In genomic region chr22:22342697-22343602, GRCh38 we compare ENCODE assay signal across 8 cellular contexts.
A peak's percentile ranks its signal among the peaks of the same experiment; 100 is the strongest.
DNase-seq lines count a peak whose midpoint lies in the region; ATAC-seq and TF ChIP-seq lines count a peak whose summit lies in the region.

No MANE protein-coding gene starts in this region.

- no peaks in the 10 kb centered on the region for H4K20me1 ChIP-seq in GM23248 (ENCODE audit: insufficient read depth)

- no peak overlapping the region for H3K27ac Mint-ChIP-seq in activated T-cell treated with anti-CD3 and anti-CD28 coated beads, Interleukin-2, amount 50 U/mL, for 24 hours

- H3K4me3 ChIP-seq in GM23248 (no peak overlapping the region), fibroblast of the aortic adventitia (ENCODE audit: low read depth, low read length) (no peak overlapping the region)

- H3K27me3 Mint-ChIP-seq in activated T-cell treated with anti-CD3 and anti-CD28 coated beads, Interleukin-2, amount 50 U/mL, for 24 hours, result no peaks in the 10 kb centered on the region

- in situ Hi-C loops in GM23248 (cut with MboI), result no loop called here

- intact Hi-C loops in sciatic nerve (cut with DNase I), result no loop called here

- H3K9me2 ChIP-seq in GM23248 (ENCODE audit: insufficient read depth), result no peaks in the 10 kb centered on the region

- DNase-seq in AG08396 (ENCODE audit: low spot score), result peak; percentile 29
- peak; percentile 26 for DNase-seq in GM23248
- peak; percentile 77 for DNase-seq in NCI-H82 (lab: John Stamatoyannopoulos, UW)
- DNase-seq in activated T-cell treated with anti-CD3 and anti-CD28 coated beads, Interleukin-2, amount 50 U/mL, for 24 hours, result peak; percentile 79
- DNase-seq in fibroblast of the aortic adventitia (ENCODE audit: low read depth), result peak; percentile 16
- DNase-seq in renal cortical epithelial cell (ENCODE audit: low read depth), result peak; percentile 37
- no peak for DNase-seq in sciatic nerve (ENCODE audit: low spot score)

- H3K4me1 ChIP-seq in GM23248 (ENCODE audit: insufficient read depth), result no peaks in the 10 kb centered on the region

- H3K79me2 ChIP-seq in GM23248 (ENCODE audit: insufficient read depth), result no peaks in the 10 kb centered on the region

- H3K9ac ChIP-seq in GM23248, result no peak overlapping the region

- H3K4me1 Mint-ChIP-seq in activated T-cell treated with anti-CD3 and anti-CD28 coated beads, Interleukin-2, amount 50 U/mL, for 24 hours (ENCODE audit: low read depth), result no peaks in the 10 kb centered on the region

- no peak overlapping the region for H3K4me2 ChIP-seq in GM23248 (ENCODE audit: unreplicated experiment)

- no peaks in the 10 kb centered on the region for H3K9me3 ChIP-seq in GM23248 (ENCODE audit: low read depth)

- H3K4me3 Mint-ChIP-seq in activated T-cell treated with anti-CD3 and anti-CD28 coated beads, Interleukin-2, amount 50 U/mL, for 24 hours, result no peak overlapping the region

- H3F3A ChIP-seq in GM23248 (ENCODE audit: insufficient read depth), result no peaks in the 10 kb centered on the region

- no peak overlapping the region for H2AFZ ChIP-seq in GM23248

- no peak overlapping the region for H3K27ac ChIP-seq in GM23248

- peak; percentile 82 for TF ChIP-seq CTCF in fibroblast of the aortic adventitia (IDR thresholded peaks at IDR 0.05; ENCODE audit: insufficient read depth, low read length)

- H3K36me3 Mint-ChIP-seq in activated T-cell treated with anti-CD3 and anti-CD28 coated beads, Interleukin-2, amount 50 U/mL, for 24 hours (ENCODE audit: low read depth), result no peaks in the 10 kb centered on the region

- 44 to 45% methylated on average over 8 of the region's 8 CpGs for WGBS in GM23248 (ENCODE audit: low coverage in 1 of 2, low lambda C conversion rate in 2 of 2, missing lambda C conversion rate in 2 of 2), 2 experiments

- no peak for ATAC-seq in HG03432 (IDR thresholded peaks at IDR 0.05; ENCODE audit: unreplicated experiment)
- ATAC-seq in sciatic nerve, result no peak

- H3K36me3 ChIP-seq in GM23248 (ENCODE audit: low read depth), result no peaks in the 10 kb centered on the region

- no peaks in the 10 kb centered on the region for H3K9me3 Mint-ChIP-seq in activated T-cell treated with anti-CD3 and anti-CD28 coated beads, Interleukin-2, amount 50 U/mL, for 24 hours

- H3K27me3 ChIP-seq in GM23248 (replicated peaks; ENCODE audit: insufficient read depth), result peaks cover 28% of the 10 kb centered on the region
